ENCODE assay signal across 16 cellular contexts in genomic region chr7:109503421-109503820, GRCh38.
DNase-seq lines count a peak whose midpoint lies in the region; ATAC-seq and TF ChIP-seq lines count a peak whose summit lies in the region.
"Had no signal": no experiment of that assay in that cellular context is flagged by ENCODE, and none has a peak within 500 bp of the region (broad histone marks: within the 10 kb centered on the region; RNA-seq: fewer than 3 reads in every experiment).

No MANE protein-coding gene starts in this region.

- no peaks in the 10 kb centered on the region for H3F3A ChIP-seq in PC-9 (ENCODE audit: insufficient read depth, low read depth)

- no peaks in the 10 kb centered on the region for H3K79me2 ChIP-seq in PC-9 (ENCODE audit: low read depth)

- WGBS in neuronal stem cell (ENCODE audit: extremely low coverage in 2 of 2, insufficient read length in 2 of 2, insufficient replicate concordance in 1 of 2), 2 donors = no CpG with 5 or more reads among the region's 2 CpGs

- no peaks in the 10 kb centered on the region for H3K36me3 ChIP-seq in right atrium auricular region
- no peaks in the 10 kb centered on the region for H3K36me3 ChIP-seq in PC-9 (ENCODE audit: low read depth)
- no peaks in the 10 kb centered on the region for H3K36me3 ChIP-seq in neuronal stem cell (replicated peaks in 1 of 2; ENCODE audit: control insufficient read depth in 2 of 2, insufficient read depth in 2 of 2, low read length in 2 of 2)
- H3K36me3 ChIP-seq: BLaER1, HAP-1 had no signal

- no TSS peak for BruUV-seq in PC-9 (replicated peaks; lab: Mats Ljungman, UMichigan)

- H3K4me3 ChIP-seq in right atrium auricular region (no peak overlapping the region), PC-9 (no peak overlapping the region), neuronal stem cell (ENCODE audit: low read length in 2 of 2) (no peak overlapping the region)
- H3K4me3 ChIP-seq: BLaER1, HAP-1 had no signal

- intact Hi-C loops in Right ventricle myocardium superior (cut with DNase I) (no loop called here), PC-9 (cut with micrococcal nuclease; ENCODE audit: unreplicated experiment) (no loop called here)

- H2BK12ac ChIP-seq in neuronal stem cell (ENCODE audit: low read length) = no peak overlapping the region

- H3K4me2 ChIP-seq in PC-9 = no peak overlapping the region
- H3K4me2 ChIP-seq in neuronal stem cell (ENCODE audit: insufficient read depth, low read length, poor library complexity, severe bottlenecking) = no peak overlapping the region
- H3K4me2 ChIP-seq: BLaER1 had no signal

- peak overlapping the region; percentile 33; the same call in 1 of the 2 replicates for H2AFZ ChIP-seq in PC-9
- peak overlapping the region; percentile 18 for H2AFZ ChIP-seq in neuronal stem cell (ENCODE audit: low read length)

- no peak overlapping the region for H4K91ac ChIP-seq in neuronal stem cell (ENCODE audit: low read depth, low read length, poor library complexity)

- TF ChIP-seq CTCF in right atrium auricular region (IDR thresholded peaks at IDR 0.05) (no peak), PC-9 (conservative IDR thresholded peaks at IDR 0.05) (no peak)

- H3K4me1 ChIP-seq in right atrium auricular region (no peaks in the 10 kb centered on the region), PC-9 (replicated peaks; ENCODE audit: insufficient read depth) (no peaks in the 10 kb centered on the region), neuronal stem cell (ENCODE audit: control insufficient read depth in 2 of 2, insufficient read depth in 1 of 2, low read depth in 1 of 2, low read length in 2 of 2) (no peaks in the 10 kb centered on the region)
- H3K4me1 ChIP-seq: BLaER1, Caco-2, HAP-1 had no signal

- H4K8ac ChIP-seq in neuronal stem cell (ENCODE audit: low read depth, low read length) = no peak overlapping the region

- H3K18ac ChIP-seq in neuronal stem cell (ENCODE audit: low read length) = no peak overlapping the region

- CTCF ChIA-PET in PC-9 (lab: Charles Lee) = no interaction called here

- H3K27me3 ChIP-seq in right atrium auricular region (no peaks in the 10 kb centered on the region), PC-9 (ENCODE audit: insufficient read depth, low read depth) (no peaks in the 10 kb centered on the region), neuronal stem cell (ENCODE audit: control insufficient read depth in 3 of 3, insufficient read depth in 3 of 3, low read depth in 1 of 3, low read length in 3 of 3) (no peaks in the 10 kb centered on the region)
- H3K27me3 ChIP-seq: BLaER1 had no signal

- ATAC-seq in Right ventricle myocardium superior (ENCODE audit: poor library complexity) = peak; percentile 39
- ATAC-seq: CD8-positive, alpha-beta T cell had no signal

- no peak overlapping the region for H3K23ac ChIP-seq in neuronal stem cell (ENCODE audit: low read depth, low read length, poor library complexity)

- H3K14ac ChIP-seq in neuronal stem cell (ENCODE audit: low read length) = no peak overlapping the region

- H3K9me2 ChIP-seq in PC-9 (ENCODE audit: insufficient read depth) = no peaks in the 10 kb centered on the region

- no peak overlapping the region for H3K9ac ChIP-seq in neuronal stem cell (ENCODE audit: low read depth, low read length, poor library complexity)
- H3K9ac ChIP-seq: BLaER1 had no signal

- H3K4ac ChIP-seq in neuronal stem cell (ENCODE audit: low read length) = no peak overlapping the region

- H2AK5ac ChIP-seq in neuronal stem cell (ENCODE audit: low read depth, low read length) = no peak overlapping the region

- no peak overlapping the region for H2BK15ac ChIP-seq in neuronal stem cell (ENCODE audit: low read length)

- H2BK5ac ChIP-seq in neuronal stem cell (ENCODE audit: low read length) = no peak overlapping the region

- no peak overlapping the region for H3K27ac ChIP-seq in right atrium auricular region
- no peak overlapping the region for H3K27ac ChIP-seq in PC-9
- no peak overlapping the region for H3K27ac ChIP-seq in neuronal stem cell (replicated peaks; ENCODE audit: low read length)
- H3K27ac ChIP-seq: BLaER1, C4-2B had no signal

- no peaks in the 10 kb centered on the region for H3K79me1 ChIP-seq in neuronal stem cell (ENCODE audit: low read depth, low read length)

- H3K9me3 ChIP-seq in right atrium auricular region = no peaks in the 10 kb centered on the region
- H3K9me3 ChIP-seq in PC-9 (ENCODE audit: insufficient read depth, low read depth) = no peaks in the 10 kb centered on the region
- peaks cover 0 to 4% of the 10 kb centered on the region in 2 donors for H3K9me3 ChIP-seq in neuronal stem cell (replicated peaks in 1 of 2; ENCODE audit: control insufficient read depth in 2 of 2, insufficient read depth in 1 of 2, low read depth in 1 of 2, low read length in 2 of 2)
- H3K9me3 ChIP-seq: BLaER1, HAP-1 had no signal

- DNase-seq in Right ventricle myocardium superior (peak; percentile 36), right atrium auricular region (ENCODE audit: low spot score) (no peak), PC-9 (no peak), neuronal stem cell (ENCODE audit: low spot score) (no peak), hypothalamus (lab: John Stamatoyannopoulos, UW) (no peak)
- no peak for DNase-seq in activated CD4-positive, CD25-positive, alpha-beta regulatory T cell treated with anti-CD3 and anti-CD28 coated beads, Interleukin-2, amount 50 U/mL, for 72 hours
- DNase-seq: Caco-2; CD4-positive, CD25-positive, alpha-beta regulatory T cell; CD8-positive, alpha-beta T cell; DMS153; DND-41; GOT3; HFFc6 had no signal

- POLR2A ChIA-PET in PC-9 (lab: Charles Lee; ENCODE audit: unreplicated experiment) = no interaction called here

- H2BK120ac ChIP-seq in neuronal stem cell (ENCODE audit: low read depth, low read length) = no peak overlapping the region

- H4K20me1 ChIP-seq in PC-9 (ENCODE audit: insufficient read depth) = no peaks in the 10 kb centered on the region
- H4K20me1 ChIP-seq: BLaER1 had no signal
